ENCODE assay signal across 3 cellular contexts in genomic region chr1:188594542-188595235, GRCh38.
TF ChIP-seq lines count a peak whose summit lies in the region.

No MANE protein-coding gene starts in this region.

TF ChIP-seq in SK-N-SH, 30 proteins besides CTCF, POLR2A, EP300 and RAD21:
- TF ChIP-seq RFX5 (IDR thresholded peaks at IDR 0.05; ENCODE audit: low read length) = no peak
- no peak for TF ChIP-seq TEAD4 (IDR thresholded peaks at IDR 0.05; ENCODE audit: borderline replicate concordance, insufficient read depth)
- TF ChIP-seq, protein P1, sequence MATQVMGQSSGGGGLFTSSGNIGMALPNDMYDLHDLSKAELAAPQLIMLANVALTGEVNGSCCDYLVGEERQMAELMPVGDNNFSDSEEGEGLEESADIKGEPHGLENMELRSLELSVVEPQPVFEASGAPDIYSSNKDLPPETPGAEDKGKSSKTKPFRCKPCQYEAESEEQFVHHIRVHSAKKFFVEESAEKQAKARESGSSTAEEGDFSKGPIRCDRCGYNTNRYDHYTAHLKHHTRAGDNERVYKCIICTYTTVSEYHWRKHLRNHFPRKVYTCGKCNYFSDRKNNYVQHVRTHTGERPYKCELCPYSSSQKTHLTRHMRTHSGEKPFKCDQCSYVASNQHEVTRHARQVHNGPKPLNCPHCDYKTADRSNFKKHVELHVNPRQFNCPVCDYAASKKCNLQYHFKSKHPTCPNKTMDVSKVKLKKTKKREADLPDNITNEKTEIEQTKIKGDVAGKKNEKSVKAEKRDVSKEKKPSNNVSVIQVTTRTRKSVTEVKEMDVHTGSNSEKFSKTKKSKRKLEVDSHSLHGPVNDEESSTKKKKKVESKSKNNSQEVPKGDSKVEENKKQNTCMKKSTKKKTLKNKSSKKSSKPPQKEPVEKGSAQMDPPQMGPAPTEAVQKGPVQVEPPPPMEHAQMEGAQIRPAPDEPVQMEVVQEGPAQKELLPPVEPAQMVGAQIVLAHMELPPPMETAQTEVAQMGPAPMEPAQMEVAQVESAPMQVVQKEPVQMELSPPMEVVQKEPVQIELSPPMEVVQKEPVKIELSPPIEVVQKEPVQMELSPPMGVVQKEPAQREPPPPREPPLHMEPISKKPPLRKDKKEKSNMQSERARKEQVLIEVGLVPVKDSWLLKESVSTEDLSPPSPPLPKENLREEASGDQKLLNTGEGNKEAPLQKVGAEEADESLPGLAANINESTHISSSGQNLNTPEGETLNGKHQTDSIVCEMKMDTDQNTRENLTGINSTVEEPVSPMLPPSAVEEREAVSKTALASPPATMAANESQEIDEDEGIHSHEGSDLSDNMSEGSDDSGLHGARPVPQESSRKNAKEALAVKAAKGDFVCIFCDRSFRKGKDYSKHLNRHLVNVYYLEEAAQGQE (IDR thresholded peaks at IDR 0.05; ENCODE audit: low read depth, low read length) = no peak
- TF ChIP-seq FOXM1 (IDR thresholded peaks at IDR 0.05; ENCODE audit: low read depth) = no peak
- no peak for TF ChIP-seq RCOR1 (IDR thresholded peaks at IDR 0.05; ENCODE audit: low read length)
- TF ChIP-seq, protein P2, sequence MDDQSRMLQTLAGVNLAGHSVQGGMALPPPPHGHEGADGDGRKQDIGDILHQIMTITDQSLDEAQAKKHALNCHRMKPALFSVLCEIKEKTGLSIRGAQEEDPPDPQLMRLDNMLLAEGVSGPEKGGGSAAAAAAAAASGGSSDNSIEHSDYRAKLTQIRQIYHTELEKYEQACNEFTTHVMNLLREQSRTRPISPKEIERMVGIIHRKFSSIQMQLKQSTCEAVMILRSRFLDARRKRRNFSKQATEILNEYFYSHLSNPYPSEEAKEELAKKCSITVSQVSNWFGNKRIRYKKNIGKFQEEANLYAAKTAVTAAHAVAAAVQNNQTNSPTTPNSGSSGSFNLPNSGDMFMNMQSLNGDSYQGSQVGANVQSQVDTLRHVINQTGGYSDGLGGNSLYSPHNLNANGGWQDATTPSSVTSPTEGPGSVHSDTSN (IDR thresholded peaks at IDR 0.05) = no peak
- TF ChIP-seq GATA2 (CRISPR knock-in tag; IDR thresholded peaks at IDR 0.05) = no peak
- TF ChIP-seq SMC3 (IDR thresholded peaks at IDR 0.05; ENCODE audit: low read depth, low read length) = no peak
- no peak for TF ChIP-seq MXI1 (IDR thresholded peaks at IDR 0.05; ENCODE audit: low read depth, low read length)
- no peak for TF ChIP-seq USF1 (IDR thresholded peaks at IDR 0.05; ENCODE audit: borderline replicate concordance, low read depth)
- no peak for TF ChIP-seq NFIC (IDR thresholded peaks at IDR 0.05; ENCODE audit: borderline replicate concordance)
- no peak for TF ChIP-seq GABPA (IDR thresholded peaks at IDR 0.05; ENCODE audit: low read depth)

TF ChIP-seq in SK-N-SH treated with all-trans-retinoic acid at 6 μM for 48 hours, 23 proteins besides CTCF, POLR2A, EP300 and RAD21 (continues in another document):
- TF ChIP-seq ARNTL (CRISPR knock-in tag; IDR thresholded peaks at IDR 0.05; ENCODE audit: borderline replicate concordance, low read depth) (no peak), BACH2 (CRISPR knock-in tag; IDR thresholded peaks at IDR 0.05; ENCODE audit: borderline replicate concordance) (no peak), ZC3H10 (CRISPR knock-in tag; IDR thresholded peaks at IDR 0.05) (no peak), OSR1 (CRISPR knock-in tag; IDR thresholded peaks at IDR 0.05) (no peak), CSRNP3 (CRISPR knock-in tag; IDR thresholded peaks at IDR 0.05) (no peak), TSHZ2 (CRISPR knock-in tag; IDR thresholded peaks at IDR 0.05) (no peak), PPARA (CRISPR knock-in tag; IDR thresholded peaks at IDR 0.05; ENCODE audit: borderline replicate concordance) (no peak), RARB (CRISPR knock-in tag; IDR thresholded peaks at IDR 0.05) (no peak), ZNF8 (CRISPR knock-in tag; IDR thresholded peaks at IDR 0.05) (no peak), GLIS3 (CRISPR knock-in tag; IDR thresholded peaks at IDR 0.05) (no peak), TCF4 (CRISPR knock-in tag; IDR thresholded peaks at IDR 0.05; ENCODE audit: borderline replicate concordance) (no peak), SNAI2 (CRISPR knock-in tag; IDR thresholded peaks at IDR 0.05) (no peak), ZFP30 (CRISPR knock-in tag; IDR thresholded peaks at IDR 0.05) (no peak)
- TF ChIP-seq, protein P3, sequence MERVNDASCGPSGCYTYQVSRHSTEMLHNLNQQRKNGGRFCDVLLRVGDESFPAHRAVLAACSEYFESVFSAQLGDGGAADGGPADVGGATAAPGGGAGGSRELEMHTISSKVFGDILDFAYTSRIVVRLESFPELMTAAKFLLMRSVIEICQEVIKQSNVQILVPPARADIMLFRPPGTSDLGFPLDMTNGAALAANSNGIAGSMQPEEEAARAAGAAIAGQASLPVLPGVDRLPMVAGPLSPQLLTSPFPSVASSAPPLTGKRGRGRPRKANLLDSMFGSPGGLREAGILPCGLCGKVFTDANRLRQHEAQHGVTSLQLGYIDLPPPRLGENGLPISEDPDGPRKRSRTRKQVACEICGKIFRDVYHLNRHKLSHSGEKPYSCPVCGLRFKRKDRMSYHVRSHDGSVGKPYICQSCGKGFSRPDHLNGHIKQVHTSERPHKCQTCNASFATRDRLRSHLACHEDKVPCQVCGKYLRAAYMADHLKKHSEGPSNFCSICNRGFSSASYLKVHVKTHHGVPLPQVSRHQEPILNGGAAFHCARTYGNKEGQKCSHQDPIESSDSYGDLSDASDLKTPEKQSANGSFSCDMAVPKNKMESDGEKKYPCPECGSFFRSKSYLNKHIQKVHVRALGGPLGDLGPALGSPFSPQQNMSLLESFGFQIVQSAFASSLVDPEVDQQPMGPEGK (CRISPR knock-in tag; IDR thresholded peaks at IDR 0.05; ENCODE audit: borderline replicate concordance) = no peak
- TF ChIP-seq, protein P4, sequence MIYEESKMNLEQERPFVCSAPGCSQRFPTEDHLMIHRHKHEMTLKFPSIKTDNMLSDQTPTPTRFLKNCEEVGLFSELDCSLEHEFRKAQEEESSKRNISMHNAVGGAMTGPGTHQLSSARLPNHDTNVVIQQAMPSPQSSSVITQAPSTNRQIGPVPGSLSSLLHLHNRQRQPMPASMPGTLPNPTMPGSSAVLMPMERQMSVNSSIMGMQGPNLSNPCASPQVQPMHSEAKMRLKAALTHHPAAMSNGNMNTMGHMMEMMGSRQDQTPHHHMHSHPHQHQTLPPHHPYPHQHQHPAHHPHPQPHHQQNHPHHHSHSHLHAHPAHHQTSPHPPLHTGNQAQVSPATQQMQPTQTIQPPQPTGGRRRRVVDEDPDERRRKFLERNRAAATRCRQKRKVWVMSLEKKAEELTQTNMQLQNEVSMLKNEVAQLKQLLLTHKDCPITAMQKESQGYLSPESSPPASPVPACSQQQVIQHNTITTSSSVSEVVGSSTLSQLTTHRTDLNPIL (CRISPR knock-in tag; IDR thresholded peaks at IDR 0.05; ENCODE audit: low read depth) = no peak

TF ChIP-seq in H1, 55 proteins besides CTCF, POLR2A, EP300 and RAD21:
- TF ChIP-seq CHD1 (IDR thresholded peaks at IDR 0.05; ENCODE audit: low read depth, low read length) (no peak), CTBP2 (IDR thresholded peaks at IDR 0.05; ENCODE audit: borderline replicate concordance, insufficient read depth, insufficient read length, low read length) (no peak), CHD7 (IDR thresholded peaks at IDR 0.05; ENCODE audit: insufficient replicate concordance, low read length) (no peak), CBX5 (IDR thresholded peaks at IDR 0.05; ENCODE audit: low read depth, low read length) (no peak), ASH2L (IDR thresholded peaks at IDR 0.05; ENCODE audit: low read length) (no peak), HDAC6 (IDR thresholded peaks at IDR 0.05; ENCODE audit: low read depth, low read length) (no peak), CREB1 (IDR thresholded peaks at IDR 0.05) (no peak)
- TF ChIP-seq, protein P5, sequence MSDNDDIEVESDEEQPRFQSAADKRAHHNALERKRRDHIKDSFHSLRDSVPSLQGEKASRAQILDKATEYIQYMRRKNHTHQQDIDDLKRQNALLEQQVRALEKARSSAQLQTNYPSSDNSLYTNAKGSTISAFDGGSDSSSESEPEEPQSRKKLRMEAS (IDR thresholded peaks at IDR 0.05) = no peak
